20 cellular contexts compared by ENCODE assay signal in the genomic region with DNA sequence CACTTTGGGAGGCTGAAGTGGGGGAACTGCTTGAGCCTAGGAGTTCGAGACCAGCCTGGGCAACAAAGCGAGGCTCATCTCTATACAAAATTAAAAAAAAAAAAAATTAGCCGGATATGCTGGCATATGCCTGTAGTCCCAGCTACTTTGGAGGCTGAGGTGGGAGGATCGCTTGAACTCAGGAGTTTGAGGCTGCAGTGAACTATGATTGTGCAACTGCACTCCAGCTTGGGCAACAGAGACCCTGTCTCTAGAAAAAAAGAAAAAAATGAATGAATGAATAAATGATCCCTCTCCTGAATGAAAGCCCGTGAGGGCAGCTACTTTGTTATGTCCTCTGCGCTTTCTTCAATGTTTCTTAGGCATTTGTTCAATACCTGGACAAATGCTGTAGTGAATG.
"Had no signal": no experiment of that assay in that cellular context is flagged by ENCODE, and none has a peak within 500 bp of the region (broad histone marks: within the 10 kb centered on the region; RNA-seq: fewer than 3 reads in every experiment).

No MANE protein-coding gene starts in this region.

- DNase-seq: activated CD4-positive, alpha-beta T cell treated with anti-CD3 and anti-CD28 coated beads for 1 hour; activated CD4-positive, alpha-beta T cell treated with anti-CD3 and anti-CD28 coated beads, Interleukin-2, amount 10 ng/mL, durations not matched to agents 24 days and 14 days; activated CD4-positive, alpha-beta T cell treated with anti-CD3 and anti-CD28 coated beads, Interleukin-2, amount 50 U/mL, for 48 hours; activated CD8-positive, alpha-beta memory T cell treated with anti-CD3 and anti-CD28 coated beads, Interleukin-2, amount 10 ng/mL, durations not matched to agents 7 days and 5 days; activated effector memory CD4-positive, alpha-beta T cell treated with Interleukin-2 at 50 U/mL for 16 hours; activated naive CD4-positive, alpha-beta T cell treated with Interleukin-2 at 50 U/mL for 16 hours; activated naive CD8-positive, alpha-beta T cell treated with anti-CD3 and anti-CD28 coated beads, Interleukin-2, amount 50 U/mL, for 24 hours; activated T-cell treated with anti-CD3 and anti-CD28 coated beads, Interleukin-2, amount 50 U/mL, for 24 hours; amniotic stem cell; brain microvascular endothelial cell; NCI-H1048; NCI-H146; NCI-H1930; NCI-H226; NCI-H526; RPMI8226 had no signal

- H3K27me3 ChIP-seq: brain microvascular endothelial cell, cardiac muscle cell had no signal

- ATAC-seq: activated CD8-positive, alpha-beta memory T cell treated with anti-CD3 and anti-CD28 coated beads, Interleukin-2, amount 10 ng/mL, durations not matched to agents 7 days and 5 days; K562; WTC11 had no signal

- H3K27ac ChIP-seq: brain microvascular endothelial cell, cardiac muscle cell had no signal

- H3K4me3 ChIP-seq: cardiac muscle cell, K562 had no signal

- FAIRE-seq: astrocyte, K562 had no signal

- H3K36me3 ChIP-seq: brain microvascular endothelial cell, cardiac muscle cell had no signal
